35 cellular contexts compared by ENCODE assay signal in the genomic region with DNA sequence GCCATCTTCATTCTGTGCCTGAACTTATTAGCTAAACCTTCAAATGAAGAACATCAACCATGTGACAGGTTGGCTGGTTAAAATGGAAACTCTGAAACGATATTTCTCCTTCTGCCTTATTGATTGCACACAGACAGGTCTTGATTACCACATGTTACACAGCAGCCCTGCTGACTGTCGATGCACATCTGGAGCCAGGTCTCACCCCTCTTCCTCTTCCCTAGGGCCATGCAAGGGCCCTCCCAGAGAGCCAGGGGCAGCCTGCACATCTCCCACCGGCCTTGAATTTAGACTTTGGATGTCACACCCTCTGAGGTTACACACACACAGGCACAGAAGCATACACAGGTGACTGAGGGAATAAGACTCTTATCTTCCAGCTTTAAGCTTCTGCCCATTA. TPM values are rescaled to one million over a fixed set of nuclear protein-coding genes. Genes with fewer than 3 reads are reported as not detected.
"Had no signal": no experiment of that assay in that cellular context is flagged by ENCODE, and none has a peak within 500 bp of the region (broad histone marks: within the 10 kb centered on the region; RNA-seq: fewer than 3 reads in every experiment).

No MANE protein-coding gene starts in this region.

- DNase-seq: Karpas-422, Kasumi-1, MG63, MV-4-11, NCI-H1048, NCI-H1092, NCI-H1092 treated with DMSO at 0.1 percent for 48 hours, NCI-H1105, NCI-H1105 treated with DMSO at 0.1 percent for 48 hours, NCI-H1417, NCI-H1417 treated with DMSO at 0.1 percent for 48 hours, NCI-H1436, NCI-H1436 treated with DMSO at 0.1 percent for 48 hours, NCI-H146, NCI-H1694, NCI-H1694 treated with DMSO at 0.1 percent for 48 hours, NCI-H187, NCI-H187 treated with DMSO at 0.1 percent for 48 hours, NCI-H1930, NCI-H2029, NCI-H2029 treated with DMSO at 0.1 percent for 48 hours, NCI-H2081, NCI-H2081 treated with DMSO at 0.1 percent for 48 hours, NCI-H2107, NCI-H2171, NCI-H2171 treated with DMSO at 0.1 percent for 48 hours, NCI-H2227 treated with DMSO at 0.1 percent for 48 hours, NCI-H226, NCI-H345, NCI-H446, NCI-H446 treated with DMSO at 0.1 percent for 48 hours, NCI-H510A, NCI-H510A treated with DMSO at 0.1 percent for 48 hours, NCI-H524 had no signal

- H3K27me3 ChIP-seq: MG63 had no signal

- H3K36me3 ChIP-seq: MG63 had no signal

- H3K9me3 ChIP-seq: MG63 had no signal

- H3K4me3 ChIP-seq: MG63 had no signal

RNA-seq across cellular contexts. Expression of a gene that starts 45.1 kb away (rescaled TPM):
- total RNA-seq: NCI-H460 had no signal
